ENCODE assay signal across 9 cellular contexts in genomic region chr20:51801220-51801991, GRCh38. TPM values are rescaled to one million over a fixed set of nuclear protein-coding genes. Genes with fewer than 3 reads are reported as not detected.
DNase-seq lines count a peak whose midpoint lies in the region; ATAC-seq, FAIRE-seq and TF ChIP-seq lines count a peak whose summit lies in the region.
"Had no signal": no experiment of that assay in that cellular context is flagged by ENCODE, and none has a peak within 500 bp of the region (broad histone marks: within the 10 kb centered on the region; RNA-seq: fewer than 3 reads in every experiment).

No MANE protein-coding gene starts in this region.

- DNase-seq in DMS79 treated with DMSO at 0.1 percent for 48 hours (lab: John Stamatoyannopoulos, UW) (peak; percentile 10), DMS79 (lab: John Stamatoyannopoulos, UW) (no peak), iPS DF 6.9 (ENCODE audit: low read depth, low spot score) (no peak), DMS153 (lab: John Stamatoyannopoulos, UW) (no peak), GM12891 (ENCODE audit: insufficient read length, low spot score) (no peak)
- peak; percentile 4 to 11 for DNase-seq in stimulated activated naive CD8-positive, alpha-beta T cell treated with anti-CD3 and anti-CD28 coated beads, Interleukin-15, amount 100 ng/mL, for 72 hours

- H3K36me3 ChIP-seq in iPS DF 6.9 (ENCODE audit: control insufficient read depth, insufficient read depth, low read length) = no peaks in the 10 kb centered on the region

- no peaks in the 10 kb centered on the region for H3K9me3 ChIP-seq in iPS DF 6.9 (ENCODE audit: control insufficient read depth, insufficient read depth, low read length)

- no peak for ATAC-seq in activated T-helper 17 cell treated with anti-CD3 and anti-CD28 coated beads, Interleukin-2, amount 50 U/mL, for 72 hours (replicated peaks)
- peak; percentile 43 for ATAC-seq in stimulated activated naive CD8-positive, alpha-beta T cell treated with anti-CD3 and anti-CD28 coated beads, Interleukin-15, amount 100 ng/mL, for 72 hours
- no peak for ATAC-seq in GM19395 (IDR thresholded peaks at IDR 0.05; ENCODE audit: unreplicated experiment)

- no peak overlapping the region for H3K27ac ChIP-seq in iPS DF 6.9 (ENCODE audit: low read length)

- H3K9me3 Mint-ChIP-seq in activated T-helper 17 cell treated with anti-CD3 and anti-CD28 coated beads, Interleukin-2, amount 50 U/mL, for 72 hours = no peaks in the 10 kb centered on the region
- no peaks in the 10 kb centered on the region for H3K9me3 Mint-ChIP-seq in stimulated activated naive CD8-positive, alpha-beta T cell treated with anti-CD3 and anti-CD28 coated beads, Interleukin-15, amount 100 ng/mL, for 72 hours

- peak overlapping the region; percentile 37 for H3K4me3 Mint-ChIP-seq in activated T-helper 17 cell treated with anti-CD3 and anti-CD28 coated beads, Interleukin-2, amount 50 U/mL, for 72 hours
- peak overlapping the region; percentile 82 for H3K4me3 Mint-ChIP-seq in stimulated activated naive CD8-positive, alpha-beta T cell treated with anti-CD3 and anti-CD28 coated beads, Interleukin-15, amount 100 ng/mL, for 72 hours

- no peaks in the 10 kb centered on the region for H3K36me3 Mint-ChIP-seq in activated T-helper 17 cell treated with anti-CD3 and anti-CD28 coated beads, Interleukin-2, amount 50 U/mL, for 72 hours (ENCODE audit: low read depth)

- H3K27me3 Mint-ChIP-seq in activated T-helper 17 cell treated with anti-CD3 and anti-CD28 coated beads, Interleukin-2, amount 50 U/mL, for 72 hours = peaks cover 46% of the 10 kb centered on the region
- peaks cover 77% of the 10 kb centered on the region for H3K27me3 Mint-ChIP-seq in stimulated activated naive CD8-positive, alpha-beta T cell treated with anti-CD3 and anti-CD28 coated beads, Interleukin-15, amount 100 ng/mL, for 72 hours

- no peaks in the 10 kb centered on the region for H3K4me1 Mint-ChIP-seq in activated T-helper 17 cell treated with anti-CD3 and anti-CD28 coated beads, Interleukin-2, amount 50 U/mL, for 72 hours
- H3K4me1 Mint-ChIP-seq in stimulated activated naive CD8-positive, alpha-beta T cell treated with anti-CD3 and anti-CD28 coated beads, Interleukin-15, amount 100 ng/mL, for 72 hours = peaks cover 15% of the 10 kb centered on the region

- no peak overlapping the region for H3K27ac Mint-ChIP-seq in activated T-helper 17 cell treated with anti-CD3 and anti-CD28 coated beads, Interleukin-2, amount 50 U/mL, for 72 hours
- no peak overlapping the region for H3K27ac Mint-ChIP-seq in stimulated activated naive CD8-positive, alpha-beta T cell treated with anti-CD3 and anti-CD28 coated beads, Interleukin-15, amount 100 ng/mL, for 72 hours

- no peak for TF ChIP-seq POLR2A in GM12891 (IDR thresholded peaks at IDR 0.05; ENCODE audit: low read depth, low read length)

- H3K4me3 ChIP-seq in iPS DF 6.9 (ENCODE audit: low read length) = peak overlapping the region; percentile 87

- no peak for FAIRE-seq in GM12891 (lab: Jason Lieb, UNC)
- FAIRE-seq: A204.1 had no signal

- H3K4me1 ChIP-seq in iPS DF 6.9 (ENCODE audit: control insufficient read depth, insufficient read depth, low read length) = no peaks in the 10 kb centered on the region; the same call in 1 of the 2 replicates

- H3K27me3 ChIP-seq in iPS DF 6.9 (ENCODE audit: control insufficient read depth, insufficient read depth, low read length) = no peaks in the 10 kb centered on the region

- WGBS in iPS DF 6.9 (ENCODE audit: insufficient coverage, insufficient read length) = no CpG with 5 or more reads among the region's 53 CpGs

TF ChIP-seq in GM12891, 5 proteins besides CTCF, POLR2A, EP300 and RAD21:
- no peak for TF ChIP-seq POU2F2 (IDR thresholded peaks at IDR 0.05; ENCODE audit: low read depth, low read length)
- TF ChIP-seq SPI1 (IDR thresholded peaks at IDR 0.05; ENCODE audit: low read depth, low read length) = no peak

RNA-seq across cellular contexts. Expression of gene SALL4, which starts 0.9 kb away (rescaled TPM):
- total RNA-seq in activated T-helper 17 cell treated with anti-CD3 and anti-CD28 coated beads, Interleukin-2, amount 50 U/mL, for 72 hours = under 1 TPM; 0.04 to 0.50 TPM
- 0.04 TPM for polyA plus RNA-seq in GM12891 (2012; ENCODE audit: low read depth, missing spikeins)

RNA-seq across cellular contexts. Expression of gene ATP9A, which starts 33.2 kb away (rescaled TPM):
- 1 to 10 TPM; 1.7 to 2.2 TPM for total RNA-seq in activated T-helper 17 cell treated with anti-CD3 and anti-CD28 coated beads, Interleukin-2, amount 50 U/mL, for 72 hours
- 0.04 TPM for polyA plus RNA-seq in GM12891 (2012; ENCODE audit: low read depth, missing spikeins)

Comparison
In these comparisons a context has a peak if more than half of its experiments do, and no peak if none do; other contexts are left out.
1. DNase-seq: peak in DMS79 treated with DMSO at 0.1 percent for 48 hours (single experiment) and stimulated activated naive CD8-positive, alpha-beta T cell treated with anti-CD3 and anti-CD28 coated beads, Interleukin-15, amount 100 ng/mL, for 72 hours (2 of 2); none in DMS79 (single experiment), iPS DF 6.9 (single experiment), DMS153 (single experiment) and GM12891 (single experiment).